1 cellular context compared by ENCODE assay signal in the genomic region with DNA sequence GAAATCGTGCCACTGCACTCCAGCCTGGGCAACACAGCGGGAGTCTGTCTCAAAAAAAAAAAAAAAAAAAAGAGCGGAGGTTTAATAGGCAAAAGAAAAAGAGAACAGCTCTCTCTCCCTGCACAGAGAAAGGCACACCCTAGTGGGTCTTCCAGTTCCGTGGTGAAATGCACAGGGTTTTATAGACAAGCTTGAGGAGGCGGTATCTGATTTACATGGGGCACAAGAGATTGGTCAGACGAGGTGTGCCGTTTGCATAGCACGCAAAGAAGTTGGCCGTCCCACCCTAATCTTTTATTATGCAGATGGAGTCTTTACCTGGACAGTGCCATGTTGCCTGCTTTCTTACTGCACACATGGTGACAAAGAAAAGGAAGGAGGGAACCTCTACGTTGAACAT.
TF ChIP-seq lines count a peak whose summit lies in the region.

No MANE protein-coding gene starts in this region.

TF ChIP-seq in HEK293, 187 proteins besides CTCF, POLR2A, EP300 and RAD21 (continued from another document):
- TF ChIP-seq, protein P1, sequence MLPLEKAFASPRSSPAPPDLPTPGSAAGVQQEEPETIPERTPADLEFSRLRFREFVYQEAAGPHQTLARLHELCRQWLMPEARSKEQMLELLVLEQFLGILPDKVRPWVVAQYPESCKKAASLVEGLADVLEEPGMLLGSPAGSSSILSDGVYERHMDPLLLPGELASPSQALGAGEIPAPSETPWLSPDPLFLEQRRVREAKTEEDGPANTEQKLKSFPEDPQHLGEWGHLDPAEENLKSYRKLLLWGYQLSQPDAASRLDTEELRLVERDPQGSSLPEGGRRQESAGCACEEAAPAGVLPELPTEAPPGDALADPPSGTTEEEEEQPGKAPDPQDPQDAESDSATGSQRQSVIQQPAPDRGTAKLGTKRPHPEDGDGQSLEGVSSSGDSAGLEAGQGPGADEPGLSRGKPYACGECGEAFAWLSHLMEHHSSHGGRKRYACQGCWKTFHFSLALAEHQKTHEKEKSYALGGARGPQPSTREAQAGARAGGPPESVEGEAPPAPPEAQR (tag by site-specific recombination; IDR thresholded peaks at IDR 0.05) = no peak
- TF ChIP-seq GLIS1 (tag by site-specific recombination; IDR thresholded peaks at IDR 0.05) = no peak
- no peak for TF ChIP-seq ZBTB8A (tag by site-specific recombination; IDR thresholded peaks at IDR 0.05)
- no peak for TF ChIP-seq SETDB1 (IDR thresholded peaks at IDR 0.05; ENCODE audit: insufficient read length, low read length)
- TF ChIP-seq ZNF10 (tag by site-specific recombination; IDR thresholded peaks at IDR 0.05) = no peak
- TF ChIP-seq ZNF335 (tag by site-specific recombination; conservative IDR thresholded peaks at IDR 0.05) = peak; percentile 13; the same call in 1 of the 2 replicates
- no peak for TF ChIP-seq IKZF3 (tag by site-specific recombination; IDR thresholded peaks at IDR 0.05)
- TF ChIP-seq ZNF302 (tag by site-specific recombination; IDR thresholded peaks at IDR 0.05; ENCODE audit: low read depth) = no peak
- TF ChIP-seq ZNF132 (tag by site-specific recombination; IDR thresholded peaks at IDR 0.05; ENCODE audit: borderline replicate concordance) = no peak
- no peak for TF ChIP-seq ZNF624 (tag by site-specific recombination; IDR thresholded peaks at IDR 0.05)
- TF ChIP-seq ZNF433 (tag by site-specific recombination; IDR thresholded peaks at IDR 0.05; ENCODE audit: low read depth) = no peak
- no peak for TF ChIP-seq GLIS2 (tag by site-specific recombination; IDR thresholded peaks at IDR 0.05)
- no peak for TF ChIP-seq GFI1B (tag by site-specific recombination; IDR thresholded peaks at IDR 0.05)
- no peak for TF ChIP-seq MZF1 (tag by site-specific recombination; IDR thresholded peaks at IDR 0.05; ENCODE audit: borderline replicate concordance)
- TF ChIP-seq ZNF707 (tag by site-specific recombination; IDR thresholded peaks at IDR 0.05) = no peak
- TF ChIP-seq ZNF585B (tag by site-specific recombination; IDR thresholded peaks at IDR 0.05) = no peak
- no peak for TF ChIP-seq FEZF1 (tag by site-specific recombination; IDR thresholded peaks at IDR 0.05)
- no peak for TF ChIP-seq ZNF138 (tag by site-specific recombination; IDR thresholded peaks at IDR 0.05; ENCODE audit: borderline replicate concordance)
- TF ChIP-seq, protein P2, sequence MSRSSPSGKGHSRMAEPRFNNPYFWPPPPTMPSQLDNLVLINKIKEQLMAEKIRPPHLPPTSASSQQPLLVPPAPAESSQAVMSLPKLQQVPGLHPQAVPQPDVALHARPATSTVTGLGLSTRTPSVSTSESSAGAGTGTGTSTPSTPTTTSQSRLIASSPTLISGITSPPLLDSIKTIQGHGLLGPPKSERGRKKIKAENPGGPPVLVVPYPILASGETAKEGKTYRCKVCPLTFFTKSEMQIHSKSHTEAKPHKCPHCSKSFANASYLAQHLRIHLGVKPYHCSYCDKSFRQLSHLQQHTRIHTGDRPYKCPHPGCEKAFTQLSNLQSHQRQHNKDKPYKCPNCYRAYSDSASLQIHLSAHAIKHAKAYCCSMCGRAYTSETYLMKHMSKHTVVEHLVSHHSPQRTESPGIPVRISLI (tag by site-specific recombination; IDR thresholded peaks at IDR 0.05) = peak; percentile 54; the same call in 1 of the 2 replicates
TF ChIP-seq in HEK293: peak in this region for 5.
